ENCODE assay signal across 7 cellular contexts in the genomic region with DNA sequence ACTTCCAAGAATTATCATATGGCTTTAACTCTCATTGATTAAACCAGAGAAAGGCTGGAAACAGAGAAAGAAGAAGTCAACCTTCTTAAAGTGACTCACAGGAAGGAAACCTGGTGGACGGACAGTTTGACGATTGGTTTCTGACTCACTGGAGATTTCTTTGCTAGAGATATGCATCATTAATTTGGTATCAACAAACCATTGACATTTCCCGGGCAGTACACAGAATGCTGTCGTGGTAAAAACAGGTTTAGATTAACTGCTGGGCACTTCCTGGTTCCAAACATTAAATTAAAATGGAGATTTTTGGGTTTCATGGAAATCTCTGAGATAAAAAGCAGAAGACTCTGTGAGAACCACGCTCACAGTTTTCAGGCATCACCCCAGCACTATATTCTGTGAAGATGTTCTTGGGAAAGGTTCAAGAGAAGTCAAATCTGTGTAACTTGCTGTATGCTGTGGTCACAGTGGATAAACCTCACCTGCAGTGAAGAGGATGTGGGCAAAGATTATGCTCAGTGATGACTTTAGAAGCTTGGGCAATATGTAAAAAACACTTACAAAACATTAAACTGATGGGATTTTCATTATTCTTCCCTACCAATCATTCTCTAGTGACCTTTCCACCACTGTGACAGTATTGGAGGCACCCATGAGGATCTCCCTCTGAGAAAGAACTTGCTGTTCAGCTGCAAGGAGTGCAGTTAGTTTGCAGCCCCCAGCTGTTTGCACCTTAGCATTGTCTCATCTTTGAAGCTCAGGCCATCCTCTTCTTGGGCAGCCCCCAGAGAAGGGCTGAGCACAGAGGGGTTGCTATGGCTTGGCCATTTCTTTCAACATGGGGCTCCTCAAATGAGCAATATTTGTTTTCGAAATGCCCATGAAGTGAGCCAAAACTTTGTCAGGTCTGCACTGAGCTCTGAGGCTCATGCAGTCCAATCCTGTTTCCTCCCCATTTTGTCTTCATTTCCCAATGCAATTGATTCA.
DNase-seq lines count a peak whose midpoint lies in the region; ATAC-seq and TF ChIP-seq lines count a peak whose summit lies in the region.

No MANE protein-coding gene starts in this region.

- no peaks in the 10 kb centered on the region for H3K27me3 ChIP-seq in PC-9 (ENCODE audit: insufficient read depth, low read depth)
- H3K27me3 ChIP-seq in spleen (replicated peaks in 1 of 7), result no peaks in the 10 kb centered on the region
- no peaks in the 10 kb centered on the region for H3K27me3 ChIP-seq in Caco-2 (replicated peaks; ENCODE audit: control insufficient read depth, insufficient read depth, low read length)

- H3K27ac Mint-ChIP-seq in Caco-2 (ENCODE audit: unreplicated experiment), result no peak overlapping the region

- H2AFZ ChIP-seq in PC-9, result 0 out of 2 replicates have a peak overlapping the region, but pooled peaks have one; percentile 46

- H3K36me3 ChIP-seq in PC-9 (ENCODE audit: low read depth), result no peaks in the 10 kb centered on the region
- no peaks in the 10 kb centered on the region for H3K36me3 ChIP-seq in spleen
- no peaks in the 10 kb centered on the region for H3K36me3 ChIP-seq in Caco-2 (ENCODE audit: control insufficient read depth, insufficient read depth, low read length)

- intact Hi-C loops in PC-9 (cut with micrococcal nuclease; ENCODE audit: unreplicated experiment), result no loop called here
- intact Hi-C loops in spleen (cut with DNase I; ENCODE audit: low total_unique reads), result no loop called here
- intact Hi-C loops in Caco-2 (cut with micrococcal nuclease; ENCODE audit: unreplicated experiment), result no loop called here

- H4K20me1 ChIP-seq in PC-9 (ENCODE audit: insufficient read depth), result no peaks in the 10 kb centered on the region

- H3K79me2 ChIP-seq in PC-9 (ENCODE audit: low read depth), result no peaks in the 10 kb centered on the region

- peak; percentile 61 for ATAC-seq in GM18868 (IDR thresholded peaks at IDR 0.05; ENCODE audit: unreplicated experiment)
- peak; percentile 54 for ATAC-seq in HG02938 (IDR thresholded peaks at IDR 0.05; ENCODE audit: unreplicated experiment)

- CTCF ChIA-PET in PC-9 (lab: Charles Lee), result no interaction called here
- CTCF ChIA-PET in Caco-2 (lab: Charles Lee), result no interaction called here

- POLR2A ChIA-PET in PC-9 (lab: Charles Lee; ENCODE audit: unreplicated experiment), result interaction anchor here (0.6 kb wide), 1 partner anchor 60 kb away, joined by 5 read pairs; no protein-coding TSS in a partner anchor
- POLR2A ChIA-PET in Caco-2 (lab: Charles Lee), result no interaction called here

- peaks cover 1% of the 10 kb centered on the region for H3K27me3 Mint-ChIP-seq in Caco-2 (ENCODE audit: insufficient read depth, unreplicated experiment)

- no peaks in the 10 kb centered on the region for H3K4me1 Mint-ChIP-seq in Caco-2 (ENCODE audit: low read depth, unreplicated experiment)

- no peak overlapping the region for H3K4me3 Mint-ChIP-seq in Caco-2 (ENCODE audit: unreplicated experiment)

- H3K9me3 Mint-ChIP-seq in Caco-2 (ENCODE audit: unreplicated experiment), result no peaks in the 10 kb centered on the region

- no peaks in the 10 kb centered on the region for H3K9me2 ChIP-seq in PC-9 (ENCODE audit: insufficient read depth)

- no peak for TF ChIP-seq POLR2A in spleen (IDR thresholded peaks at IDR 0.05)

- peak overlapping the region; percentile 90 for H3K27ac ChIP-seq in PC-9
- peak overlapping the region; percentile 72 to 88 (median 76) for H3K27ac ChIP-seq in spleen

- H3K4me1 ChIP-seq in PC-9 (replicated peaks; ENCODE audit: insufficient read depth), result peaks cover 60% of the 10 kb centered on the region
- peaks cover 28 to 79% (median 52%) of the 10 kb centered on the region in 6 donors for H3K4me1 ChIP-seq in spleen
- no peaks in the 10 kb centered on the region; the same call in 1 of the 2 replicates for H3K4me1 ChIP-seq in Caco-2

- H3K9me3 ChIP-seq in PC-9 (ENCODE audit: insufficient read depth, low read depth) (no peaks in the 10 kb centered on the region; the same call in 1 of the 2 replicates), spleen (no peaks in the 10 kb centered on the region), Caco-2 (no peaks in the 10 kb centered on the region)

- TF ChIP-seq CTCF in PC-9 (conservative IDR thresholded peaks at IDR 0.05) (no peak), spleen (IDR thresholded peaks at IDR 0.05 in 8 of 11, conservative IDR thresholded peaks at IDR 0.05 in 3 of 11) (peak in 2 of 11 experiments; percentile 12 to 16), Caco-2 (IDR thresholded peaks at IDR 0.05; ENCODE audit: insufficient read depth in 1 of 2, low read depth in 1 of 2, low read length in 1 of 2, severe bottlenecking in 1 of 2, unreplicated experiment in 1 of 2) (no peak)

- BruUV-seq in PC-9 (replicated peaks; lab: Mats Ljungman, UMichigan) (no TSS peak), Caco-2 (replicated peaks; lab: Mats Ljungman, UMichigan) (no TSS peak)

- 30 to 37% (median 33%) methylated on average over 6 of the region's 6 CpGs for WGBS in spleen, 5 donors

- peak overlapping the region; percentile 62 for H3K4me2 ChIP-seq in PC-9

- H3K36me3 Mint-ChIP-seq in Caco-2 (ENCODE audit: insufficient read depth, unreplicated experiment), result no peaks in the 10 kb centered on the region

- peaks cover 43% of the 10 kb centered on the region for H3F3A ChIP-seq in PC-9 (ENCODE audit: insufficient read depth, low read depth)

- DNase-seq in PC-9 (peak; percentile 22 to 96), amniotic stem cell (lab: John Stamatoyannopoulos, UW) (peak; percentile 54), spleen (no peak), Caco-2 (no peak), NCI-H446 treated with DMSO at 0.1 percent for 48 hours (lab: John Stamatoyannopoulos, UW) (no peak)

- H3K4me3 ChIP-seq in PC-9 (0 out of 2 replicates have a peak overlapping the region, but pooled peaks have one; percentile 7), spleen (peak overlapping the region in 1 of 8 donors; percentile 30), Caco-2 (ENCODE audit: low read depth, low read length) (no peak overlapping the region)

Comparison
In these comparisons a context has a peak if more than half of its experiments do, and no peak if none do; other contexts are left out.
1. DNase-seq: peak in PC-9 (2 of 2) and amniotic stem cell (single experiment); none in spleen (single experiment), Caco-2 (0 of 2) and NCI-H446 treated with DMSO at 0.1 percent for 48 hours (single experiment).